23 cellular contexts compared by ENCODE assay signal in the genomic region with DNA sequence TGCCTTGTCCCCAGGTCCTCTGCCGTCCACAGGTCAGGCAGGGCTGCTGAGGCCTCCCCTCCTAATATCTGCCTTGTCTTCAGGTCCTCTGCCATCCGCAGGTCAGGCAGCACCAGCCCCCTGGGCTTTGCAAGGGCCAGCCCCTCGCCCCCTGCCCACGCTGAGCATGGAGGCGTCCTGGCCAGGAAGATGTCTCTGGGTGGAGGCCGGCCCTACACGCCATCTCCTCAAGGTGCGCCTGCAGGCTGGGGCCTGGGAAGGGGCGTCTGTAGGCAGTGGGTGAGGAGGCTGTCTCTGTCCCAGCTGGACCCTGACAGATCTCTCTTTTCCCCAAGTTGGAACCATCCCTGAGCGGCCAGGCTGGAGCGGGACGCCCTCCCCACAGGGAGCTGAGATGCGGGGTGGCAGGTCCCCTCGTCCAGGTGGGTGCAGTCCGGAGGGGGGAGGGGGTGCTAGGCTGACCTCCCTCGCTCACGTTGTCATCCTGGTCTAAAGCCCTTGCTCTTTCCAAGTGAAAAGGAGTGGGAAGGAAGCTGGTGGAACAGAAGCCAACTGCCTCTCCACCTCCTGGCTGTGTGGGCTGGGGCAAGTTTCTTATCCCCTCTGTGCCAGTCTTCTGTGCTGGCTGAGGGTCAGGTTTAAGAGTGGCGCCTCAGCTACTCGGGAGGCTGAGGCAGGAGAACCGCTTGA.
"Had no signal": no experiment of that assay in that cellular context is flagged by ENCODE, and none has a peak within 500 bp of the region (broad histone marks: within the 10 kb centered on the region; RNA-seq: fewer than 3 reads in every experiment).

No MANE protein-coding gene starts in this region.

- DNase-seq: dorsolateral prefrontal cortex; effector CD4-positive, alpha-beta T cell; foreskin fibroblast; heart right ventricle; hippocampal formation; kidney; mesenchymal stem cell; mucosa of descending colon; naive B cell; stimulated activated CD4-positive, alpha-beta T cell treated with anti-CD3 and anti-CD28 coated beads, Interleukin-12 subunit alpha, Interleukin-12 subunit beta, amount 100 ng/mL, for 4 hours; stimulated activated CD4-positive, alpha-beta T cell treated with anti-CD3 and anti-CD28 coated beads, Interleukin-1b, Interleukin-23, amount 100 ng/mL, for 48 hours; stimulated activated CD4-positive, alpha-beta T cell treated with anti-CD3 and anti-CD28 coated beads, Interleukin-4, amount 100 ng/mL, for 1 hour; stimulated activated CD8-positive, alpha-beta memory T cell treated with anti-CD3 and anti-CD28 coated beads, Interleukin-4, amount 100 ng/mL, for 48 hours; stimulated activated naive CD8-positive, alpha-beta T cell treated with anti-CD3 and anti-CD28 coated beads, Interleukin-15, Interleukin-2, amounts not matched to agents 100 U/mL and 50 U/mL, for 24 hours; substantia nigra; testis; tibial artery had no signal

- H3K4me2 ChIP-seq: smooth muscle cell had no signal

- H3K27ac ChIP-seq: epithelial cell of prostate, gastroesophageal sphincter, heart right ventricle, neutrophil, parathyroid adenoma, right lobe of liver, testis, tibial artery had no signal

- H2AFZ ChIP-seq: parathyroid adenoma had no signal

- H3K9me3 ChIP-seq: gastroesophageal sphincter, heart right ventricle, mucosa of descending colon, neutrophil, right lobe of liver, testis, tibial artery had no signal

- H3K4me1 ChIP-seq: right lobe of liver had no signal

- H3K4me3 ChIP-seq: dorsolateral prefrontal cortex, gastroesophageal sphincter, heart right ventricle, mucosa of descending colon, right lobe of liver, smooth muscle cell, testis, tibial artery had no signal

- H3K27me3 ChIP-seq: dorsolateral prefrontal cortex, gastroesophageal sphincter, heart right ventricle, neutrophil, right lobe of liver, testis, tibial artery had no signal
